Comparison of ENCODE assay signal across 24 cellular contexts in genomic region chr4:8609406-8609805, GRCh38. TPM values are rescaled to one million over a fixed set of nuclear protein-coding genes. Genes with fewer than 3 reads are reported as not detected.
"Had no signal": no experiment of that assay in that cellular context is flagged by ENCODE, and none has a peak within 500 bp of the region (broad histone marks: within the 10 kb centered on the region; RNA-seq: fewer than 3 reads in every experiment).

No MANE protein-coding gene starts in this region.

- ATAC-seq: HepG2 had no signal

- H3K36me3 Mint-ChIP-seq: IgD-negative memory B cell had no signal

- H3K4me3 ChIP-seq: SJSA1, SK-N-MC had no signal

- H3K4me3 Mint-ChIP-seq: IgD-negative memory B cell had no signal

- DNase-seq: KBM-7, MV-4-11, NCI-H1048, NCI-H1105, NCI-H1417, NCI-H1436 treated with DMSO at 0.1 percent for 48 hours, NCI-H1694, NCI-H187 treated with DMSO at 0.1 percent for 48 hours, NCI-H2029 treated with DMSO at 0.1 percent for 48 hours, NCI-H2171 treated with DMSO at 0.1 percent for 48 hours, NCI-H345, NCI-H446 treated with DMSO at 0.1 percent for 48 hours, NCI-H510A treated with DMSO at 0.1 percent for 48 hours, NCI-H526 treated with DMSO at 0.1 percent for 48 hours, NCI-H774, Right ventricle myocardium superior, RPMI8226, SIG-M5 had no signal

- H3K27ac Mint-ChIP-seq: IgD-negative memory B cell had no signal

- H3K9me3 Mint-ChIP-seq: IgD-negative memory B cell had no signal

- H3K27me3 ChIP-seq: SJSA1 had no signal

- H3K9me3 ChIP-seq: SJSA1 had no signal

- H3K27ac ChIP-seq: SJSA1, SK-N-MC had no signal

- H3K4me1 ChIP-seq: SJSA1 had no signal

RNA-seq across cellular contexts. Expression of gene CPZ, which starts 16.8 kb away (rescaled TPM):
- total RNA-seq: HT1080, MCF 10A, Right ventricle myocardium superior had no signal
- polyA plus RNA-seq: IgD-negative memory B cell had no signal

RNA-seq across cellular contexts. Expression of gene GPR78, which starts 29.2 kb away (rescaled TPM):
- total RNA-seq: HT1080, MCF 10A, Right ventricle myocardium superior had no signal
- polyA plus RNA-seq: IgD-negative memory B cell had no signal
